26 cellular contexts compared by ENCODE assay signal in the genomic region with DNA sequence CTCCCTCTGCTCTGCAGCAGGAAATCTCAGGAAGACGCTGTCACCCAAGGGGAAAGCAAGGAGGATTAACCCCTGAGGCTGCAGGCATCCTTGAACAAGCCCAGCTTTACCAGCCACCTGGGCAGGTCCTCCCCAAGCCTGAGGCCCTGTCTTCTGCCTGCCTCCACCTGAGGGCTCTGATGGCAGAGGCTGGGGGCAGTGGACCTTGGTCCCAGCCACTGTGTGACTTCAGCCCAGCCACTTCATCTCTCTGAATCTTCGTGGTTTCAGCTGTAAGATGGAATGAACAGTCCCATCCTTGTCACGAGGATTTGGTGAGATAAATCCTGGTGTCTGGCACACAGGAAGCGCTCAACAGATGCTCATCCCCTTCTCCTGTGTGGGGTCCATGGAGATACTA. TPM values are rescaled to one million over a fixed set of nuclear protein-coding genes. Genes with fewer than 3 reads are reported as not detected.
"Had no signal": no experiment of that assay in that cellular context is flagged by ENCODE, and none has a peak within 500 bp of the region (broad histone marks: within the 10 kb centered on the region; RNA-seq: fewer than 3 reads in every experiment).

No MANE protein-coding gene starts in this region.

- H3K36me3 ChIP-seq: colonic mucosa, esophagus squamous epithelium, gastrocnemius medialis, heart right ventricle, left lung, lower lobe of right lung had no signal

- H3K4me2 ChIP-seq: hepatocyte had no signal

- DNase-seq: colonic mucosa; cortex of kidney; effector CD8-positive, alpha-beta T cell; effector memory CD8-positive, alpha-beta T cell; endodermal cell; erythroblast; esophagus squamous epithelium; foreskin fibroblast; foreskin melanocyte; gastrocnemius medialis; glutamatergic neuron; head of caudate nucleus; heart right ventricle; hypothalamus; immature natural killer cell; islet precursor cell; left cardiac atrium; left lung; left ventricle myocardium superior; lower lobe of right lung; mesenchymal stem cell; midbrain; naive thymus-derived CD4-positive, alpha-beta T cell had no signal

- FAIRE-seq: endometrium had no signal

- H3K27me3 ChIP-seq: colonic mucosa, gastrocnemius medialis had no signal

- H3K27ac ChIP-seq: colonic mucosa, epithelial cell of prostate, esophagus squamous epithelium, gastrocnemius medialis, heart right ventricle, hepatocyte, left lung, lower lobe of right lung had no signal

- H3K9me3 ChIP-seq: colonic mucosa, esophagus squamous epithelium, gastrocnemius medialis, heart right ventricle, left lung, lower lobe of right lung had no signal

- H3K79me2 ChIP-seq: hepatocyte had no signal

- H3K4me1 ChIP-seq: colonic mucosa, gastrocnemius medialis, lower lobe of right lung had no signal

- H3K4me3 ChIP-seq: colonic mucosa, esophagus squamous epithelium, gastrocnemius medialis, heart right ventricle, hepatocyte, left lung, lower lobe of right lung had no signal

RNA-seq across cellular contexts. Expression of a gene that starts 8.5 kb away (rescaled TPM):
- polyA plus RNA-seq: immature natural killer cell; naive thymus-derived CD4-positive, alpha-beta T cell had no signal
